In the genomic region with DNA sequence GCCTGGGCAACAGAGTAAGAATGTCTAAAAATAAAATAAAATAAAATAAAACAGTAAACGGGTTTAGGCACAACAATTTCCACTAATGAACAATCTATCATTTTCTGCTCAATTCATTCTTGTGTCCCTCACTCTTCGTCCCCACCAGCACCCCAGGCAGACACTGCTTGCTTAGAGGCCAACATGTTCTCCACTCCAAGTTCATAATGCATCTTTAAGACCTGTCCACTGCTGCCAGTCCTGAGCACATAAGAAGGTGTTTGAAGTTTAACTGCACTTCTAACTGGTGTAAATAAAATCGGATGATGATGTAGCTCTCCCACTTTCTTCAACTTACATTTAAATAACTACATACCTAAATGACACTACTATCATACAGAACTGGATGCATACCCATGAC, we compare ENCODE assay signal across 15 cellular contexts. TPM values are rescaled to one million over a fixed set of nuclear protein-coding genes. Genes with fewer than 3 reads are reported as not detected.
DNase-seq lines count a peak whose midpoint lies in the region; ATAC-seq and TF ChIP-seq lines count a peak whose summit lies in the region.
"Had no signal": no experiment of that assay in that cellular context is flagged by ENCODE, and none has a peak within 500 bp of the region (broad histone marks: within the 10 kb centered on the region; RNA-seq: fewer than 3 reads in every experiment).

No MANE protein-coding gene starts in this region.

- H3K36me3 ChIP-seq in HEK293 (ENCODE audit: control insufficient read depth in 2 of 2, insufficient read depth in 1 of 2, low read length in 2 of 2) = no peaks in the 10 kb centered on the region
- no peaks in the 10 kb centered on the region for H3K36me3 ChIP-seq in mucosa of rectum (ENCODE audit: control insufficient read depth in 2 of 2, insufficient read depth in 2 of 2, low read length in 2 of 2)
- no peaks in the 10 kb centered on the region for H3K36me3 ChIP-seq in thoracic aorta
- H3K36me3 ChIP-seq: neutrophil had no signal

- H3K4me3 Mint-ChIP-seq in glutamatergic neuron (ENCODE audit: unreplicated experiment) = no peak overlapping the region
- H3K4me3 Mint-ChIP-seq in activated naive CD8-positive, alpha-beta T cell treated with anti-CD3 and anti-CD28 coated beads, Interleukin-2, amount 50 U/mL, for 24 hours = no peak overlapping the region
- H3K4me3 Mint-ChIP-seq: T-helper 2 cell treated with Interferon-gamma antibody and Interleukin-4, amounts not matched to agents 5 μg/mL and 100 μg/mL, for 36 hours had no signal

- peaks cover 3% of the 10 kb centered on the region for H3K4me1 Mint-ChIP-seq in glutamatergic neuron (ENCODE audit: low read depth, unreplicated experiment)
- H3K4me1 Mint-ChIP-seq in activated naive CD8-positive, alpha-beta T cell treated with anti-CD3 and anti-CD28 coated beads, Interleukin-2, amount 50 U/mL, for 24 hours = peaks cover 1% of the 10 kb centered on the region

- no peaks in the 10 kb centered on the region for H3K27me3 ChIP-seq in mucosa of rectum (ENCODE audit: control insufficient read depth in 2 of 2, insufficient read depth in 2 of 2, low read length in 2 of 2)
- no peaks in the 10 kb centered on the region for H3K27me3 ChIP-seq in thoracic aorta (replicated peaks; ENCODE audit: insufficient read depth)
- H3K27me3 ChIP-seq: neutrophil had no signal

- TF ChIP-seq CTCF in HEK293 (tag by site-specific recombination; IDR thresholded peaks at IDR 0.05) = no peak
- no peak for TF ChIP-seq CTCF in coronary artery (IDR thresholded peaks at IDR 0.05)
- TF ChIP-seq CTCF in thoracic aorta (IDR thresholded peaks at IDR 0.05) = no peak
- no peak for TF ChIP-seq CTCF in glutamatergic neuron (IDR thresholded peaks at IDR 0.05; ENCODE audit: partially characterized antibody, unreplicated experiment)

- peak overlapping the region; percentile 20 to 42 for H3K9ac ChIP-seq in mucosa of rectum (ENCODE audit: low read depth in 1 of 2, low read length in 2 of 2)

- no peak for ATAC-seq in thoracic aorta (ENCODE audit: insufficient number of reproducible peaks, low FRiP score, low read depth)
- no peak for ATAC-seq in GM19351 (IDR thresholded peaks at IDR 0.05; ENCODE audit: unreplicated experiment)
- ATAC-seq in activated naive CD8-positive, alpha-beta T cell treated with anti-CD3 and anti-CD28 coated beads, Interleukin-2, amount 50 U/mL, for 24 hours = no peak

- no peak for DNase-seq in coronary artery (ENCODE audit: low spot score)
- DNase-seq in thoracic aorta (ENCODE audit: low spot score) = no peak
- no peak for DNase-seq in glomerular visceral epithelial cell (ENCODE audit: extremely low spot score)
- DNase-seq in glutamatergic neuron = no peak
- no peak for DNase-seq in activated naive CD8-positive, alpha-beta T cell treated with anti-CD3 and anti-CD28 coated beads, Interleukin-2, amount 50 U/mL, for 24 hours
- DNase-seq: activated CD8-positive, alpha-beta memory T cell treated with anti-CD3 and anti-CD28 coated beads, Interleukin-2, amount 50 U/mL, for 4 hours; NCI-H146; SHP77 had no signal

- H3K4me3 ChIP-seq in HEK293 (ENCODE audit: low read depth, low read length) (no peak overlapping the region), coronary artery (no peak overlapping the region), mucosa of rectum (ENCODE audit: low read length in 2 of 2) (no peak overlapping the region), thoracic aorta (no peak overlapping the region)
- H3K4me3 ChIP-seq: lung had no signal

- H3K4me1 ChIP-seq in HEK293 (ENCODE audit: control insufficient read depth, insufficient read depth, low read length) = peaks cover 9% of the 10 kb centered on the region; the same call in 1 of the 2 replicates
- H3K4me1 ChIP-seq in mucosa of rectum (ENCODE audit: control insufficient read depth in 2 of 2, insufficient read depth in 2 of 2, low read length in 2 of 2) = peaks cover 76 to 83% of the 10 kb centered on the region in 2 donors
- peaks cover 58 to 96% of the 10 kb centered on the region in 2 donors for H3K4me1 ChIP-seq in thoracic aorta (ENCODE audit: control insufficient read depth in 1 of 2, low read depth in 2 of 2)

- peaks cover 3% of the 10 kb centered on the region for H3K27me3 Mint-ChIP-seq in glutamatergic neuron (ENCODE audit: unreplicated experiment)
- H3K27me3 Mint-ChIP-seq in activated naive CD8-positive, alpha-beta T cell treated with anti-CD3 and anti-CD28 coated beads, Interleukin-2, amount 50 U/mL, for 24 hours = no peaks in the 10 kb centered on the region

- H3K36me3 Mint-ChIP-seq in glutamatergic neuron (ENCODE audit: unreplicated experiment) = no peaks in the 10 kb centered on the region
- no peaks in the 10 kb centered on the region for H3K36me3 Mint-ChIP-seq in activated naive CD8-positive, alpha-beta T cell treated with anti-CD3 and anti-CD28 coated beads, Interleukin-2, amount 50 U/mL, for 24 hours (ENCODE audit: low read depth)

- no peak overlapping the region for H3K27ac ChIP-seq in HEK293 (ENCODE audit: extremely low read depth, low read depth, low read length)
- peak overlapping the region; percentile 58 to 91 for H3K27ac ChIP-seq in coronary artery
- peak overlapping the region; percentile 73 to 93 for H3K27ac ChIP-seq in mucosa of rectum (ENCODE audit: low read depth in 2 of 2, low read length in 2 of 2)
- H3K27ac ChIP-seq in thoracic aorta = peak overlapping the region; percentile 62 to 84
- H3K27ac ChIP-seq: C4-2B, neutrophil had no signal

- POLR2A ChIA-PET in HEK293 (lab: Yijun Ruan, JAX) = interaction anchor here (1.0 kb wide), 1 partner anchor 13 kb away, joined by 3 read pairs; the partner anchor contains the start of gene PDLIM1

- no peak overlapping the region for H3K27ac Mint-ChIP-seq in glutamatergic neuron (ENCODE audit: unreplicated experiment)
- no peak overlapping the region for H3K27ac Mint-ChIP-seq in activated naive CD8-positive, alpha-beta T cell treated with anti-CD3 and anti-CD28 coated beads, Interleukin-2, amount 50 U/mL, for 24 hours
- H3K27ac Mint-ChIP-seq: T-helper 2 cell treated with Interferon-gamma antibody and Interleukin-4, amounts not matched to agents 5 μg/mL and 100 μg/mL, for 36 hours had no signal

- CTCF ChIA-PET in HEK293 (lab: Yijun Ruan, JAX) = interaction anchor here (0.7 to 2.9 kb wide), 4 partner anchors 11 to 34 kb away, joined by 3 to 9 read pairs (median 6); no protein-coding TSS in a partner anchor

- H3K9me3 Mint-ChIP-seq in glutamatergic neuron (ENCODE audit: unreplicated experiment) = no peaks in the 10 kb centered on the region
- H3K9me3 Mint-ChIP-seq in activated naive CD8-positive, alpha-beta T cell treated with anti-CD3 and anti-CD28 coated beads, Interleukin-2, amount 50 U/mL, for 24 hours = no peaks in the 10 kb centered on the region
- H3K9me3 Mint-ChIP-seq: T-helper 2 cell treated with Interferon-gamma antibody and Interleukin-4, amounts not matched to agents 5 μg/mL and 100 μg/mL, for 36 hours had no signal

- H3K9me3 ChIP-seq in HEK293 (ENCODE audit: control insufficient read depth, insufficient read depth, low read depth, low read length) (no peaks in the 10 kb centered on the region), mucosa of rectum (ENCODE audit: control insufficient read depth in 2 of 2, low read length in 2 of 2) (no peaks in the 10 kb centered on the region), thoracic aorta (no peaks in the 10 kb centered on the region)
- H3K9me3 ChIP-seq: neutrophil had no signal

TF ChIP-seq in HEK293, 187 proteins besides CTCF, POLR2A, EP300 and RAD21:
- TF ChIP-seq SCRT1 (tag by site-specific recombination; IDR thresholded peaks at IDR 0.05; ENCODE audit: borderline replicate concordance) = no peak
- no peak for TF ChIP-seq ZNF366 (tag by site-specific recombination; conservative IDR thresholded peaks at IDR 0.05)
- TF ChIP-seq ZNF600 (tag by site-specific recombination; IDR thresholded peaks at IDR 0.05) = peak; percentile 57; the same call in 1 of the 2 replicates

RNA-seq across cellular contexts. Expression of gene PDLIM1, which starts 13.2 kb away (rescaled TPM):
- 100 to 1,000 TPM; 109 to 140 TPM for total RNA-seq in thoracic aorta
- total RNA-seq in glutamatergic neuron (ENCODE audit: unreplicated experiment) = 6.4 TPM

Comparison
In these comparisons a context has a peak if more than half of its experiments do, and no peak if none do; other contexts are left out.
1. RNA of gene PDLIM1, which starts 13.2 kb away (total RNA-seq): 109 to 140 TPM in thoracic aorta; 6.4 TPM in glutamatergic neuron (single experiment); every median in the first group is over 10 times any median in the second.